In the genomic region with DNA sequence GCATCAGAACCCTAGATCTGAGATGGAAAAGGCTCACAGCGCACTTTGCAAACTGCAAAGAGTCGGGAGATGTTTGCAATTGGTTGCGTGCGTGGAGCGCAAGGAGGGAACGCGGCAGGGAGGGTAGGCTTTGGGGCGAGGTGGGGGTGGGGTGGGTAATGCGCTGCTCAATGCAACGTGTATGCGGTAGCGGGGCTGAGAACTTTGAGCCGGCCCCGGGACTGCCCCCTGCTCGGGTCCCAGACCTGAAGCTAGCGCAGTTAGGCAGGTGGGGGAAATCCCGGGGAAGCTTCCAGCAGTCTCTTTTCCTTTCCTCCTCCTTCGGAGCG, we compare ENCODE assay signal across 8 cellular contexts. TPM values are rescaled to one million over a fixed set of nuclear protein-coding genes. Genes with fewer than 3 reads are reported as not detected.
DNase-seq lines count a peak whose midpoint lies in the region; ATAC-seq and TF ChIP-seq lines count a peak whose summit lies in the region.

No MANE protein-coding gene starts in this region.

- CTCF ChIA-PET in Calu3 (lab: Charles Lee), result interaction anchor here (0.6 to 4.6 kb wide), 7 partner anchors 9 to 417 kb away, joined by 3 to 61 read pairs (median 7); a partner anchor contains a TSS
- CTCF ChIA-PET in HEK293 (lab: Yijun Ruan, JAX), result interaction anchor here (0.6 to 7.6 kb wide), 11 partner anchors 9 to 89 kb away, joined by 3 to 86 read pairs (median 6); no protein-coding TSS in a partner anchor
- CTCF ChIA-PET in RWPE1 (lab: Yijun Ruan, JAX), result interaction anchor here (0.7 to 2.9 kb wide), 3 partner anchors 10 to 98 kb away, joined by 3 to 23 read pairs (median 13); no protein-coding TSS in a partner anchor

- H3K27ac ChIP-seq in HEK293 (ENCODE audit: extremely low read depth, low read depth, low read length), result no peak overlapping the region; the same call in 1 of the 2 replicates
- peak overlapping the region; percentile 96 for H3K27ac ChIP-seq in RWPE1

- H3K9me3 Mint-ChIP-seq in Calu3 (ENCODE audit: low read depth, unreplicated experiment) (no peaks in the 10 kb centered on the region), naive B cell (peaks cover 0 to 8% (median 0%) of the 10 kb centered on the region in 7 donors)
- H3K9me3 Mint-ChIP-seq in effector memory CD8-positive, alpha-beta T cell, result no peaks in the 10 kb centered on the region

- H3K4me1 Mint-ChIP-seq in Calu3 (ENCODE audit: low read depth, unreplicated experiment), result peaks cover 37% of the 10 kb centered on the region
- peaks cover 39 to 49% of the 10 kb centered on the region in 2 donors for H3K4me1 Mint-ChIP-seq in effector memory CD8-positive, alpha-beta T cell (ENCODE audit: low read depth in 2 of 2)
- peaks cover 54 to 72% (median 60%) of the 10 kb centered on the region in 3 donors for H3K4me1 Mint-ChIP-seq in naive B cell

- intact Hi-C loops in Calu3 (cut with micrococcal nuclease; ENCODE audit: unreplicated experiment), result loop anchor here (2.0 kb wide), 1 partner anchor 18 kb away; no protein-coding TSS in a partner anchor

- peaks cover 83% of the 10 kb centered on the region for H3K36me3 Mint-ChIP-seq in Calu3 (ENCODE audit: insufficient read depth, unreplicated experiment)
- H3K36me3 Mint-ChIP-seq in effector memory CD8-positive, alpha-beta T cell (ENCODE audit: insufficient read depth), result peaks cover 78% of the 10 kb centered on the region
- H3K36me3 Mint-ChIP-seq in naive B cell, result peaks cover 0 to 8% of the 10 kb centered on the region in 2 donors

- peak; percentile 47 for ATAC-seq in effector memory CD8-positive, alpha-beta T cell (replicated peaks)
- ATAC-seq in naive B cell (ENCODE audit: low read depth in 2 of 2) (peak; percentile 34 to 51), GM19324 (IDR thresholded peaks at IDR 0.05; ENCODE audit: low FRiP score, unreplicated experiment) (no peak)

- POLR2A ChIA-PET in HEK293 (lab: Yijun Ruan, JAX) (interaction anchor here (0.6 to 3.1 kb wide), 9 partner anchors 10 to 558 kb away, joined by 3 to 52 read pairs (median 8); a partner anchor contains a TSS), RWPE1 (lab: Yijun Ruan, JAX; ENCODE audit: low non-redundant PET) (interaction anchor here (0.6 to 3.0 kb wide), 5 partner anchors 10 to 1279 kb away, joined by 4 to 14 read pairs (median 6); no protein-coding TSS in a partner anchor)

- no peak for TF ChIP-seq CTCF in Calu3 (IDR thresholded peaks at IDR 0.05; ENCODE audit: unreplicated experiment)
- no peak for TF ChIP-seq CTCF in HEK293 (tag by site-specific recombination; IDR thresholded peaks at IDR 0.05)
- no peak for TF ChIP-seq CTCF in RWPE1 (conservative IDR thresholded peaks at IDR 0.05; ENCODE audit: low read depth)

- peaks cover 5% of the 10 kb centered on the region; the same call in 1 of the 2 replicates for H3K4me1 ChIP-seq in HEK293 (ENCODE audit: control insufficient read depth, insufficient read depth, low read length)

- peak overlapping the region; percentile 65 for H3K4me3 ChIP-seq in HEK293 (ENCODE audit: low read depth, low read length)

- H3K4me3 Mint-ChIP-seq in Calu3 (ENCODE audit: low read depth, unreplicated experiment), result peak overlapping the region; percentile 86
- peak overlapping the region; percentile 94 to 98 for H3K4me3 Mint-ChIP-seq in effector memory CD8-positive, alpha-beta T cell
- H3K4me3 Mint-ChIP-seq in naive B cell, result peak overlapping the region; percentile 89 to 99 (median 96)

- no peaks in the 10 kb centered on the region for H3K9me3 ChIP-seq in HEK293 (ENCODE audit: control insufficient read depth, insufficient read depth, low read depth, low read length)

- H3K27ac Mint-ChIP-seq in Calu3 (ENCODE audit: unreplicated experiment) (peak overlapping the region; percentile 99), naive B cell (peak overlapping the region; percentile 94 to 100 (median 99))
- peak overlapping the region; percentile 96 to 100 for H3K27ac Mint-ChIP-seq in effector memory CD8-positive, alpha-beta T cell

- H3K27me3 Mint-ChIP-seq in Calu3 (ENCODE audit: unreplicated experiment) (peaks cover 27% of the 10 kb centered on the region), naive B cell (peaks cover 24 to 47% (median 34%) of the 10 kb centered on the region in 3 donors)
- H3K27me3 Mint-ChIP-seq in effector memory CD8-positive, alpha-beta T cell, result peaks cover 0 to 16% of the 10 kb centered on the region in 2 donors

- DNase-seq in Calu3 (no peak), RWPE1 (ENCODE audit: low spot score) (no peak), naive B cell (no peak), cerebellar nuclear complex (lab: John Stamatoyannopoulos, UW) (no peak)
- DNase-seq in effector memory CD8-positive, alpha-beta T cell, result no peak
- no peak for DNase-seq in activated effector memory CD4-positive, alpha-beta T cell treated with Interleukin-2 at 50 U/mL for 16 hours

- TSS peak; percentile 85 for BruUV-seq in Calu3 (replicated peaks; lab: Mats Ljungman, UMichigan)

- H3K36me3 ChIP-seq in HEK293 (ENCODE audit: control insufficient read depth in 2 of 2, insufficient read depth in 1 of 2, low read length in 2 of 2), result no peaks in the 10 kb centered on the region

TF ChIP-seq in HEK293, 187 proteins besides CTCF, POLR2A, EP300 and RAD21 (continues in another document):
- TF ChIP-seq ZNF184 (tag by site-specific recombination; IDR thresholded peaks at IDR 0.05) (no peak), FEZF1 (tag by site-specific recombination; IDR thresholded peaks at IDR 0.05) (0 out of 2 replicates have a peak, but pooled peaks have one; percentile 6), ZNF24 (tag by site-specific recombination; IDR thresholded peaks at IDR 0.05) (peak; percentile 24; the same call in 1 of the 2 replicates), ZNF423 (tag by site-specific recombination; IDR thresholded peaks at IDR 0.05) (no peak), ZNF140 (tag by site-specific recombination; IDR thresholded peaks at IDR 0.05) (no peak), ZNF138 (tag by site-specific recombination; IDR thresholded peaks at IDR 0.05; ENCODE audit: borderline replicate concordance) (no peak), ZNF501 (tag by site-specific recombination; IDR thresholded peaks at IDR 0.05) (0 out of 2 replicates have a peak, but pooled peaks have one; percentile 16)
- TF ChIP-seq, protein P1, sequence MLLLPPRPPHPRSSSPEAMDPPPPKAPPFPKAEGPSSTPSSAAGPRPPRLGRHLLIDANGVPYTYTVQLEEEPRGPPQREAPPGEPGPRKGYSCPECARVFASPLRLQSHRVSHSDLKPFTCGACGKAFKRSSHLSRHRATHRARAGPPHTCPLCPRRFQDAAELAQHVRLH (tag by site-specific recombination; IDR thresholded peaks at IDR 0.05), result peak; percentile 81
- TF ChIP-seq, protein P2, sequence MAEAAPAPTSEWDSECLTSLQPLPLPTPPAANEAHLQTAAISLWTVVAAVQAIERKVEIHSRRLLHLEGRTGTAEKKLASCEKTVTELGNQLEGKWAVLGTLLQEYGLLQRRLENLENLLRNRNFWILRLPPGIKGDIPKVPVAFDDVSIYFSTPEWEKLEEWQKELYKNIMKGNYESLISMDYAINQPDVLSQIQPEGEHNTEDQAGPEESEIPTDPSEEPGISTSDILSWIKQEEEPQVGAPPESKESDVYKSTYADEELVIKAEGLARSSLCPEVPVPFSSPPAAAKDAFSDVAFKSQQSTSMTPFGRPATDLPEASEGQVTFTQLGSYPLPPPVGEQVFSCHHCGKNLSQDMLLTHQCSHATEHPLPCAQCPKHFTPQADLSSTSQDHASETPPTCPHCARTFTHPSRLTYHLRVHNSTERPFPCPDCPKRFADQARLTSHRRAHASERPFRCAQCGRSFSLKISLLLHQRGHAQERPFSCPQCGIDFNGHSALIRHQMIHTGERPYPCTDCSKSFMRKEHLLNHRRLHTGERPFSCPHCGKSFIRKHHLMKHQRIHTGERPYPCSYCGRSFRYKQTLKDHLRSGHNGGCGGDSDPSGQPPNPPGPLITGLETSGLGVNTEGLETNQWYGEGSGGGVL (tag by site-specific recombination; IDR thresholded peaks at IDR 0.05), result peak; percentile 73
- TF ChIP-seq, protein P3, sequence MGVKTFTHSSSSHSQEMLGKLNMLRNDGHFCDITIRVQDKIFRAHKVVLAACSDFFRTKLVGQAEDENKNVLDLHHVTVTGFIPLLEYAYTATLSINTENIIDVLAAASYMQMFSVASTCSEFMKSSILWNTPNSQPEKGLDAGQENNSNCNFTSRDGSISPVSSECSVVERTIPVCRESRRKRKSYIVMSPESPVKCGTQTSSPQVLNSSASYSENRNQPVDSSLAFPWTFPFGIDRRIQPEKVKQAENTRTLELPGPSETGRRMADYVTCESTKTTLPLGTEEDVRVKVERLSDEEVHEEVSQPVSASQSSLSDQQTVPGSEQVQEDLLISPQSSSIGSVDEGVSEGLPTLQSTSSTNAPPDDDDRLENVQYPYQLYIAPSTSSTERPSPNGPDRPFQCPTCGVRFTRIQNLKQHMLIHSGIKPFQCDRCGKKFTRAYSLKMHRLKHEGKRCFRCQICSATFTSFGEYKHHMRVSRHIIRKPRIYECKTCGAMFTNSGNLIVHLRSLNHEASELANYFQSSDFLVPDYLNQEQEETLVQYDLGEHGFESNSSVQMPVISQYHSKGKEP (tag by site-specific recombination; IDR thresholded peaks at IDR 0.05), result peak; percentile 73
- TF ChIP-seq, protein P4, sequence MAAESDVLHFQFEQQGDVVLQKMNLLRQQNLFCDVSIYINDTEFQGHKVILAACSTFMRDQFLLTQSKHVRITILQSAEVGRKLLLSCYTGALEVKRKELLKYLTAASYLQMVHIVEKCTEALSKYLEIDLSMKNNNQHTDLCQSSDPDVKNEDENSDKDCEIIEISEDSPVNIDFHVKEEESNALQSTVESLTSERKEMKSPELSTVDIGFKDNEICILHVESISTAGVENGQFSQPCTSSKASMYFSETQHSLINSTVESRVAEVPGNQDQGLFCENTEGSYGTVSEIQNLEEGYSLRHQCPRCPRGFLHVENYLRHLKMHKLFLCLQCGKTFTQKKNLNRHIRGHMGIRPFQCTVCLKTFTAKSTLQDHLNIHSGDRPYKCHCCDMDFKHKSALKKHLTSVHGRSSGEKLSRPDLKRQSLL (tag by site-specific recombination; IDR thresholded peaks at IDR 0.05), result 0 out of 2 replicates have a peak, but pooled peaks have one; percentile 20

RNA-seq across cellular contexts. Expression of a gene that starts 1.0 kb away (rescaled TPM):
- 18.7 and 23.8 TPM in 2 replicates for total RNA-seq in Calu3 (2022)
- polyA plus RNA-seq in naive B cell (ENCODE audit: low read depth in 6 of 6), result 100 to 1,000 TPM in 1 of 6 donors, 10 to 100 TPM in 5; 26.6 to 110 (median 82.1) TPM

RNA-seq across cellular contexts. Expression of a gene that starts 28.1 kb away (rescaled TPM):
- 5.7 and 7.2 TPM in 2 replicates for total RNA-seq in Calu3 (2022)
- under 1 TPM in 3 of 6 donors, not detected in 3; 0.28 to 0.58 (median 0.47) TPM for polyA plus RNA-seq in naive B cell (ENCODE audit: low read depth in 6 of 6)

RNA-seq across cellular contexts. Expression of a gene that starts 29.5 kb away (rescaled TPM):
- 5.0 and 6.8 TPM in 2 replicates for total RNA-seq in Calu3 (2022)
- polyA plus RNA-seq in naive B cell (ENCODE audit: low read depth in 6 of 6), result 1 to 10 TPM; 1.6 to 3.4 (median 2.4) TPM

RNA-seq across cellular contexts. Expression of a gene that starts 38.5 kb away (rescaled TPM):
- 194 and 219 TPM in 2 replicates for total RNA-seq in Calu3 (2022)
- 10 to 100 TPM; 51.5 to 87.2 (median 64.3) TPM for polyA plus RNA-seq in naive B cell (ENCODE audit: low read depth in 6 of 6)

RNA-seq across cellular contexts. Expression of a gene that starts 45.0 kb away (rescaled TPM):
- total RNA-seq in Calu3 (2022), result 55.7 and 58.9 TPM in 2 replicates
- polyA plus RNA-seq in naive B cell (ENCODE audit: low read depth in 6 of 6), result 10 to 100 TPM; 40.0 to 91.4 (median 46.2) TPM
